Comparison of ENCODE assay signal across 9 cellular contexts in the genomic region with DNA sequence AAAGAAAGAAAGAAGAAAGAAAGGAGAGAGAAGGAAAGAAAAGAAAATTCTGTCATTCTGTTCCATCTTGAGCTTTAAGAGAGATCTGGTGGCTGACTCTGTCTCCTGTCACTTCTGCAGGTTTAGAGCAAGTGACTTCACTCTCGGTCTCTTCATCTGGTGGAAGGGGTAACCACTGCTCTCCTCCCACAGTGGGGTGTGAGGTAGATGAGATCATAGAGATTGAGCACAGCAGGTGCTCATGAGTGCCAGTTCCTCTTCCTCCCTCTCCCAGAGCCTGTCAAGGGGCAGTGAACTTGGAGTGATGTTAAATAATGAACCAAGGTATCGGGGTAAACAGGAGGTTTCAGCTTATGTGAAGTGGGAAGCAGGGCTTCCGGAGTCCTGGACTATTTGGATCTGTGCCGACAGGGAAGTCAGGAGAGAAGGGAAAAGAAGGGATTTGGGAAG. TPM values are rescaled to one million over a fixed set of nuclear protein-coding genes. Genes with fewer than 3 reads are reported as not detected.
A peak's percentile ranks its signal among the peaks of the same experiment; 100 is the strongest.
DNase-seq lines count a peak whose midpoint lies in the region; ATAC-seq and TF ChIP-seq lines count a peak whose summit lies in the region.
"Had no signal": no experiment of that assay in that cellular context is flagged by ENCODE, and none has a peak within 500 bp of the region (broad histone marks: within the 10 kb centered on the region; RNA-seq: fewer than 3 reads in every experiment).

No MANE protein-coding gene starts in this region.

- H3K36me3 Mint-ChIP-seq in activated naive CD4-positive, alpha-beta T cell treated with anti-CD3 and anti-CD28 coated beads for 36 hours (ENCODE audit: low read depth) = no peaks in the 10 kb centered on the region

- peaks cover 24% of the 10 kb centered on the region for H3K4me1 Mint-ChIP-seq in activated naive CD4-positive, alpha-beta T cell treated with anti-CD3 and anti-CD28 coated beads for 36 hours (ENCODE audit: low read depth)

- POLR2A ChIA-PET in HEK293T (lab: Yijun Ruan, JAX) = no interaction called here

- H3K27me3 Mint-ChIP-seq in activated naive CD4-positive, alpha-beta T cell treated with anti-CD3 and anti-CD28 coated beads for 36 hours (ENCODE audit: low read depth) = no peaks in the 10 kb centered on the region

- H3K9me3 Mint-ChIP-seq in activated naive CD4-positive, alpha-beta T cell treated with anti-CD3 and anti-CD28 coated beads for 36 hours = no peaks in the 10 kb centered on the region

- CTCF ChIA-PET in activated naive CD4-positive, alpha-beta T cell treated with anti-CD3 and anti-CD28 coated beads for 36 hours (lab: Charles Lee) = interaction anchor here (0.6 to 7.7 kb wide), 7 partner anchors 11 to 130 kb away, joined by 3 to 59 read pairs (median 3); no protein-coding TSS in a partner anchor
- CTCF ChIA-PET in HEK293T (lab: Yijun Ruan, JAX) = interaction anchor here (0.6 to 1.7 kb wide), 3 partner anchors 9 to 327 kb away, joined by 3 to 7 read pairs (median 3); partner anchors contain the start of gene TERB1

- no peak overlapping the region for H3K4me3 Mint-ChIP-seq in activated naive CD4-positive, alpha-beta T cell treated with anti-CD3 and anti-CD28 coated beads for 36 hours

- DNase-seq in NCI-H1417 (lab: John Stamatoyannopoulos, UW) = peak; percentile 11 to 43 (median 22)
- no peak for DNase-seq in NCI-H1417 treated with DMSO at 0.1 percent for 48 hours (lab: John Stamatoyannopoulos, UW)
- DNase-seq in OCI-M1 (lab: John Stamatoyannopoulos, UW) = peak; percentile 9
- DNase-seq in activated naive CD4-positive, alpha-beta T cell treated with anti-CD3 and anti-CD28 coated beads for 36 hours = peak; percentile 73
- DNase-seq in stimulated activated CD4-positive, alpha-beta T cell treated with anti-CD3 and anti-CD28 coated beads, Interleukin-4, amount 100 ng/mL, for 24 hours = peak; percentile 68
- no peak for DNase-seq in HEK293T (ENCODE audit: extremely low spot score)
- no peak for DNase-seq in GOT3 (lab: John Stamatoyannopoulos, UW)

- intact Hi-C loops in activated naive CD4-positive, alpha-beta T cell treated with anti-CD3 and anti-CD28 coated beads for 36 hours (cut with micrococcal nuclease) = loop anchor here (2.0 kb wide), 2 partner anchors 68 to 78 kb away; partner anchors contain the start of gene CKLF

- ATAC-seq in HG03354 (IDR thresholded peaks at IDR 0.05; ENCODE audit: poor library complexity, severe bottlenecking, unreplicated experiment) = peak; percentile 86

- peak overlapping the region; percentile 1 for H3K27ac Mint-ChIP-seq in activated naive CD4-positive, alpha-beta T cell treated with anti-CD3 and anti-CD28 coated beads for 36 hours

TF ChIP-seq in HEK293T, 16 proteins besides CTCF, POLR2A, EP300 and RAD21:
- TF ChIP-seq PKNOX1 (IDR thresholded peaks at IDR 0.05) (no peak), HDGF (IDR thresholded peaks at IDR 0.05; ENCODE audit: borderline replicate concordance) (no peak), NFRKB (IDR thresholded peaks at IDR 0.05) (no peak), ZNF384 (IDR thresholded peaks at IDR 0.05) (no peak), FOXA1 (IDR thresholded peaks at IDR 0.05) (no peak), ELF4 (IDR thresholded peaks at IDR 0.05) (no peak), L3MBTL2 (conservative IDR thresholded peaks at IDR 0.05) (no peak), SP1 (IDR thresholded peaks at IDR 0.05) (no peak), FOXM1 (IDR thresholded peaks at IDR 0.05; ENCODE audit: borderline replicate concordance) (no peak), FOXK2 (IDR thresholded peaks at IDR 0.05) (no peak), LEF1 (IDR thresholded peaks at IDR 0.05; ENCODE audit: borderline replicate concordance) (no peak), TARDBP (IDR thresholded peaks at IDR 0.05) (no peak), CTBP1 (IDR thresholded peaks at IDR 0.05; ENCODE audit: borderline replicate concordance) (no peak), ARNT (IDR thresholded peaks at IDR 0.05) (no peak), SUZ12 (IDR thresholded peaks at IDR 0.05) (no peak), BHLHE40 (IDR thresholded peaks at IDR 0.05; ENCODE audit: borderline replicate concordance) (no peak)

RNA-seq across cellular contexts. Expression of gene BEAN1, which starts 47.7 kb away (rescaled TPM):
- not detected for total RNA-seq in activated naive CD4-positive, alpha-beta T cell treated with anti-CD3 and anti-CD28 coated beads for 36 hours
- total RNA-seq: T-helper 1 cell treated with Interleukin-12 subunit alpha and Interleukin-12 subunit beta and Interleukin-4 antibody, amounts not matched to agents 30 ng/mL and 1 ng/mL, for 36 hours had no signal

Comparison
In these comparisons a context has a peak if more than half of its experiments do, and no peak if none do; other contexts are left out.
1. DNase-seq: peak in NCI-H1417 (3 of 3), OCI-M1 (single experiment), activated naive CD4-positive, alpha-beta T cell treated with anti-CD3 and anti-CD28 coated beads for 36 hours (single experiment) and stimulated activated CD4-positive, alpha-beta T cell treated with anti-CD3 and anti-CD28 coated beads, Interleukin-4, amount 100 ng/mL, for 24 hours (single experiment); none in NCI-H1417 treated with DMSO at 0.1 percent for 48 hours (single experiment), HEK293T (single experiment) and GOT3 (single experiment).